In the genomic region with DNA sequence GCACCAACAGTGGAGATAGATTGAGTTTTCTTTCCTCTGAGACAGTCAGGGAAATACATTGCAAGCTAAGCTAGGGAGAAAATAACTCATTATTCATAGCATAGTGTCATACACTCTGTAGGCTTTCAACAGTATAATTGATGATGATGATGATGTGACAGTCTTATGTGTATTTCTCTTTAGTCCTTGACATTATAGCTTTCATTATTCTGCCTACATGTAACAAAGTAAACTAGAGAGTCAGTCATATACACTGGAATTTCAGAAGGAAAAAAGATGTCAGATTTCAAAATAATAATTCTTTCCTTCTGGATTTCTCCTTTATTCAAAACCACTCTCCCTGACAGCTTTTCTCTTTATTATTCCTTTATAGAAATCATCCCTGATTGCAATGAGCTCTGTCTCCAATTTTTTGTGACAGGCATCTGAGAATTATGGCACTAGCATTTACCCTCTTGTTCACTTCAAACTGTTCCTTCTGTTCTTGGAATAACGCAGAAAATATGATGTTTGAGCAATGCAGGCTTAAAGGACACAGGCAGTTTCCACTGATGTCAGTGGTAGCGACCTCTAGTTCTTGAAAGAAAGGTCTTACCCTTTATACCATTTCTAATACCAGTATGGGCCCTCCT, we compare ENCODE assay signal across 8 cellular contexts.
"Had no signal": no experiment of that assay in that cellular context is flagged by ENCODE, and none has a peak within 500 bp of the region (broad histone marks: within the 10 kb centered on the region; RNA-seq: fewer than 3 reads in every experiment).

No MANE protein-coding gene starts in this region.

- DNase-seq: GM23248, GOT3, H7, H9, HCEC 1CT, HFFc6 had no signal

- H3K4me3 ChIP-seq: GM23248, GM23338, HAP-1 had no signal

- H3K9me3 ChIP-seq: HAP-1 had no signal

- H2AFZ ChIP-seq: GM23248, GM23338 had no signal

- H3K27ac ChIP-seq: GM23248 had no signal

- H3K4me3 Mint-ChIP-seq: GM23338, H9, HFFc6 had no signal

- H3K4me2 ChIP-seq: GM23338 had no signal

- H3K9ac ChIP-seq: GM23248 had no signal

- H3K27ac Mint-ChIP-seq: GM23338, H9, HFFc6 had no signal

- H3K36me3 ChIP-seq: HAP-1 had no signal

- H3K9me3 Mint-ChIP-seq: GM23338, H9 had no signal
